1 cellular context compared by ENCODE assay signal in genomic region chr3:196643761-196644160, GRCh38.
TF ChIP-seq lines count a peak whose summit lies in the region.

No MANE protein-coding gene starts in this region.

TF ChIP-seq in H1, 55 proteins besides CTCF, POLR2A, EP300 and RAD21:
- TF ChIP-seq SIRT6 (IDR thresholded peaks at IDR 0.05; ENCODE audit: low read length) (no peak), BCL11A (IDR thresholded peaks at IDR 0.05; ENCODE audit: low read depth in 2 of 2, low read length in 2 of 2) (no peak), SIN3A (conservative IDR thresholded peaks at IDR 0.05 in 1 of 2, IDR thresholded peaks at IDR 0.05 in 1 of 2; ENCODE audit: low read depth in 1 of 2, low read length in 2 of 2) (no peak), ATF3 (IDR thresholded peaks at IDR 0.05; ENCODE audit: insufficient read depth, low read depth, low read length) (no peak), EGR1 (IDR thresholded peaks at IDR 0.05; ENCODE audit: borderline replicate concordance, low read depth, low read length) (no peak), POLR2AphosphoS5 (IDR thresholded peaks at IDR 0.05; ENCODE audit: low read depth, low read length) (no peak), SRF (IDR thresholded peaks at IDR 0.05; ENCODE audit: low read depth, low read length) (no peak), NRF1 (IDR thresholded peaks at IDR 0.05; ENCODE audit: low read depth, low read length) (no peak), CBX5 (IDR thresholded peaks at IDR 0.05; ENCODE audit: low read depth, low read length) (no peak)
TF ChIP-seq in H1: peak in this region for 0.
